ENCODE assay signal across 17 cellular contexts in genomic region chr20:33019465-33020277, GRCh38. TPM values are rescaled to one million over a fixed set of nuclear protein-coding genes. Genes with fewer than 3 reads are reported as not detected.
DNase-seq lines count a peak whose midpoint lies in the region; ATAC-seq lines count a peak whose summit lies in the region.
"Had no signal": no experiment of that assay in that cellular context is flagged by ENCODE, and none has a peak within 500 bp of the region (broad histone marks: within the 10 kb centered on the region; RNA-seq: fewer than 3 reads in every experiment).

No MANE protein-coding gene starts in this region.

- H3K27ac Mint-ChIP-seq in activated CD8-positive, alpha-beta memory T cell treated with anti-CD3 and anti-CD28 coated beads, Interleukin-2, amount 10 ng/mL, durations not matched to agents 7 days and 5 days: peak overlapping the region; percentile 35
- H3K27ac Mint-ChIP-seq: GM23338, H9 had no signal

- H3K4me1 Mint-ChIP-seq in activated CD8-positive, alpha-beta memory T cell treated with anti-CD3 and anti-CD28 coated beads, Interleukin-2, amount 10 ng/mL, durations not matched to agents 7 days and 5 days: no peaks in the 10 kb centered on the region

- no peak overlapping the region for H3K4me3 Mint-ChIP-seq in activated CD8-positive, alpha-beta memory T cell treated with anti-CD3 and anti-CD28 coated beads, Interleukin-2, amount 10 ng/mL, durations not matched to agents 7 days and 5 days
- H3K4me3 Mint-ChIP-seq: CD4-positive, CD25-positive, alpha-beta regulatory T cell; GM23338; H9 had no signal

- no peak for DNase-seq in activated CD8-positive, alpha-beta memory T cell treated with anti-CD3 and anti-CD28 coated beads, Interleukin-2, amount 10 ng/mL, durations not matched to agents 7 days and 5 days
- DNase-seq in activated CD8-positive, alpha-beta memory T cell treated with anti-CD3 and anti-CD28 coated beads for 24 hours: no peak
- DNase-seq in NT2/D1 (ENCODE audit: low read depth, low spot score): no peak
- peak; percentile 4 for DNase-seq in left kidney (ENCODE audit: low read depth, low spot score)
- no peak for DNase-seq in retina
- DNase-seq: ACHN; Calu3; CD4-positive, CD25-positive, alpha-beta regulatory T cell; DMS 273 treated with DMSO at 0.1 percent for 48 hours; H9 had no signal

- H3K27me3 Mint-ChIP-seq in activated CD8-positive, alpha-beta memory T cell treated with anti-CD3 and anti-CD28 coated beads, Interleukin-2, amount 10 ng/mL, durations not matched to agents 7 days and 5 days: no peaks in the 10 kb centered on the region

- H3K4me3 ChIP-seq in NT2/D1 (ENCODE audit: insufficient read length, low read depth): no peak overlapping the region
- H3K4me3 ChIP-seq: BLaER1 treated with 17β-estradiol and CSF1 and Interleukin-3, amounts not matched to agents 10 nM and 100 nM; GM12878; GM23338 had no signal

- no peaks in the 10 kb centered on the region for H3K36me3 ChIP-seq in NT2/D1 (ENCODE audit: insufficient read depth, insufficient read length, low read length)
- H3K36me3 ChIP-seq: BLaER1 treated with 17β-estradiol and CSF1 and Interleukin-3, amounts not matched to agents 10 nM and 100 nM had no signal

- CTCF ChIA-PET in activated CD8-positive, alpha-beta memory T cell treated with anti-CD3 and anti-CD28 coated beads, Interleukin-2, amount 10 ng/mL, durations not matched to agents 7 days and 5 days (lab: Charles Lee): no interaction called here

- H3K27me3 ChIP-seq in NT2/D1 (ENCODE audit: insufficient read depth, insufficient read length): peaks cover 3% of the 10 kb centered on the region
- H3K27me3 ChIP-seq: BLaER1 treated with 17β-estradiol and CSF1 and Interleukin-3, amounts not matched to agents 10 nM and 100 nM had no signal

- peaks cover 4% of the 10 kb centered on the region for H3K4me1 ChIP-seq in NT2/D1 (ENCODE audit: insufficient read depth, insufficient read length)

- H3K9me3 Mint-ChIP-seq in activated CD8-positive, alpha-beta memory T cell treated with anti-CD3 and anti-CD28 coated beads, Interleukin-2, amount 10 ng/mL, durations not matched to agents 7 days and 5 days (ENCODE audit: low read depth): no peaks in the 10 kb centered on the region
- H3K9me3 Mint-ChIP-seq: GM23338, H9 had no signal

- H3K9me3 ChIP-seq in NT2/D1 (ENCODE audit: insufficient read depth, low read length): no peaks in the 10 kb centered on the region
- H3K9me3 ChIP-seq: BLaER1 treated with 17β-estradiol and CSF1 and Interleukin-3, amounts not matched to agents 10 nM and 100 nM had no signal

- H3K9ac ChIP-seq in NT2/D1 (ENCODE audit: insufficient read length, low read depth): peak overlapping the region; percentile 10
- H3K9ac ChIP-seq: BLaER1 treated with 17β-estradiol and CSF1 and Interleukin-3, amounts not matched to agents 10 nM and 100 nM had no signal

- no peaks in the 10 kb centered on the region for H3K36me3 Mint-ChIP-seq in activated CD8-positive, alpha-beta memory T cell treated with anti-CD3 and anti-CD28 coated beads, Interleukin-2, amount 10 ng/mL, durations not matched to agents 7 days and 5 days
- H3K36me3 Mint-ChIP-seq: CD4-positive, CD25-positive, alpha-beta regulatory T cell had no signal

- ATAC-seq in activated CD8-positive, alpha-beta memory T cell treated with anti-CD3 and anti-CD28 coated beads, Interleukin-2, amount 10 ng/mL, durations not matched to agents 7 days and 5 days: no peak
- ATAC-seq in GM18502 (IDR thresholded peaks at IDR 0.05; ENCODE audit: poor library complexity, unreplicated experiment): no peak
- no peak for ATAC-seq in HG03457 (IDR thresholded peaks at IDR 0.05; ENCODE audit: unreplicated experiment)
- ATAC-seq: GM12878, GM23338 had no signal

RNA-seq across cellular contexts. Expression of gene BPIFB6, which starts 11.8 kb away (rescaled TPM):
- not detected for total RNA-seq in activated CD8-positive, alpha-beta memory T cell treated with anti-CD3 and anti-CD28 coated beads, Interleukin-2, amount 10 ng/mL, durations not matched to agents 7 days and 5 days
- total RNA-seq: A172; Calu3; CD4-positive, CD25-positive, alpha-beta regulatory T cell; G401; GM12878; GM23338; H9 had no signal

RNA-seq across cellular contexts. Expression of gene BPIFB2, which starts 12.2 kb away (rescaled TPM):
- not detected for total RNA-seq in activated CD8-positive, alpha-beta memory T cell treated with anti-CD3 and anti-CD28 coated beads, Interleukin-2, amount 10 ng/mL, durations not matched to agents 7 days and 5 days
- total RNA-seq: A172; Calu3; CD4-positive, CD25-positive, alpha-beta regulatory T cell; G401; GM12878; GM23338; H9 had no signal

RNA-seq across cellular contexts. Expression of gene SUN5, which starts 15.4 kb away (rescaled TPM):
- total RNA-seq in activated CD8-positive, alpha-beta memory T cell treated with anti-CD3 and anti-CD28 coated beads, Interleukin-2, amount 10 ng/mL, durations not matched to agents 7 days and 5 days: not detected
- total RNA-seq: A172; Calu3; CD4-positive, CD25-positive, alpha-beta regulatory T cell; G401; GM12878; GM23338; H9 had no signal

RNA-seq across cellular contexts. Expression of gene BPIFB3, which starts 34.0 kb away (rescaled TPM):
- not detected for total RNA-seq in activated CD8-positive, alpha-beta memory T cell treated with anti-CD3 and anti-CD28 coated beads, Interleukin-2, amount 10 ng/mL, durations not matched to agents 7 days and 5 days
- total RNA-seq: A172; Calu3; CD4-positive, CD25-positive, alpha-beta regulatory T cell; G401; GM12878; GM23338; H9 had no signal

RNA-seq across cellular contexts. Expression of gene BPIFB4, which starts 59.8 kb away (rescaled TPM):
- total RNA-seq in activated CD8-positive, alpha-beta memory T cell treated with anti-CD3 and anti-CD28 coated beads, Interleukin-2, amount 10 ng/mL, durations not matched to agents 7 days and 5 days: not detected
- total RNA-seq: A172; Calu3; CD4-positive, CD25-positive, alpha-beta regulatory T cell; G401; GM12878; GM23338; H9 had no signal
